In the genomic region with DNA sequence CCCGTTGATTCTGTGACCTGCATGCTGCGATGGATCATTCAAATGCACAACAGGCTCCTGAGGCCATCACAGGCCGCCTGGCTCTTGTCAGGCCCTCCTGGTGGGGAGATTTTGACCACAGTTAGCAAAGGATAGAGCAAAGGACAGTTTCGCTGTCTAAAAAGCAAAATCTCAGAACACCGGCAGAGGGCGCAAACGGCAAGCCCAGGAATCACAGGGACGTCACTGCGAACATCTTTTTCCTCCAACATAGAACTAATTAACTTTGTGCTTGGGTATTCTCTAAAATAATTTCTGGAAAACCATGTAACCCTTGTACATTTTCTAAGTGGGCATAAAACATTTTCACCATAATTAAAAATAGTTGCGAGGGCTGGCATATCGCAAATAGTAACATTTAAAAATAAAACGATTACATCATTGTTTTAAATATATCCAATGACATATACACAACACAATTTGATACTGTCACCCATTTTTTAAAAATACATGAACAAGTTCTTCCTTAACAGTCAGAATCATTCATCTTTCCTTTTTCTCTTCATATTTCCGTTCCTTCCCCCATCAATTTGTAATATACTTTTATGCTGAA, we compare ENCODE assay signal across 1 cellular context.
TF ChIP-seq lines count a peak whose summit lies in the region.

No MANE protein-coding gene starts in this region.

TF ChIP-seq in GM12878, 131 proteins besides CTCF, POLR2A, EP300 and RAD21 (continued from another document):
- TF ChIP-seq, protein P1, sequence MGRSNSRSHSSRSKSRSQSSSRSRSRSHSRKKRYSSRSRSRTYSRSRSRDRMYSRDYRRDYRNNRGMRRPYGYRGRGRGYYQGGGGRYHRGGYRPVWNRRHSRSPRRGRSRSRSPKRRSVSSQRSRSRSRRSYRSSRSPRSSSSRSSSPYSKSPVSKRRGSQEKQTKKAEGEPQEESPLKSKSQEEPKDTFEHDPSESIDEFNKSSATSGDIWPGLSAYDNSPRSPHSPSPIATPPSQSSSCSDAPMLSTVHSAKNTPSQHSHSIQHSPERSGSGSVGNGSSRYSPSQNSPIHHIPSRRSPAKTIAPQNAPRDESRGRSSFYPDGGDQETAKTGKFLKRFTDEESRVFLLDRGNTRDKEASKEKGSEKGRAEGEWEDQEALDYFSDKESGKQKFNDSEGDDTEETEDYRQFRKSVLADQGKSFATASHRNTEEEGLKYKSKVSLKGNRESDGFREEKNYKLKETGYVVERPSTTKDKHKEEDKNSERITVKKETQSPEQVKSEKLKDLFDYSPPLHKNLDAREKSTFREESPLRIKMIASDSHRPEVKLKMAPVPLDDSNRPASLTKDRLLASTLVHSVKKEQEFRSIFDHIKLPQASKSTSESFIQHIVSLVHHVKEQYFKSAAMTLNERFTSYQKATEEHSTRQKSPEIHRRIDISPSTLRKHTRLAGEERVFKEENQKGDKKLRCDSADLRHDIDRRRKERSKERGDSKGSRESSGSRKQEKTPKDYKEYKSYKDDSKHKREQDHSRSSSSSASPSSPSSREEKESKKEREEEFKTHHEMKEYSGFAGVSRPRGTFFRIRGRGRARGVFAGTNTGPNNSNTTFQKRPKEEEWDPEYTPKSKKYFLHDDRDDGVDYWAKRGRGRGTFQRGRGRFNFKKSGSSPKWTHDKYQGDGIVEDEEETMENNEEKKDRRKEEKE (IDR thresholded peaks at IDR 0.05) = no peak
- TF ChIP-seq ATF7 (IDR thresholded peaks at IDR 0.05; ENCODE audit: low read depth) = peak; percentile 95
- TF ChIP-seq KLF5 (IDR thresholded peaks at IDR 0.05; ENCODE audit: partially characterized antibody) = no peak
- no peak for TF ChIP-seq CBX5 (IDR thresholded peaks at IDR 0.05; ENCODE audit: low read depth)
- TF ChIP-seq CHD4 (IDR thresholded peaks at IDR 0.05) = no peak
- 0 out of 4 replicates have a peak, but pooled peaks of 1 of the 2 experiments have one; percentile 23 for TF ChIP-seq BHLHE40 (IDR thresholded peaks at IDR 0.05; ENCODE audit: borderline replicate concordance in 1 of 2, low read depth in 2 of 2, low read length in 1 of 2)
- peak; percentile 80 for TF ChIP-seq MEF2A (IDR thresholded peaks at IDR 0.05; ENCODE audit: insufficient read depth, low read depth, low read length)
- TF ChIP-seq ZZZ3 (IDR thresholded peaks at IDR 0.05; ENCODE audit: control insufficient read depth, insufficient read length, low read depth) = no peak
- no peak for TF ChIP-seq ESRRA (IDR thresholded peaks at IDR 0.05; ENCODE audit: low read length)
- TF ChIP-seq CREM (IDR thresholded peaks at IDR 0.05; ENCODE audit: low read depth) = peak; percentile 85
- TF ChIP-seq, protein P2, sequence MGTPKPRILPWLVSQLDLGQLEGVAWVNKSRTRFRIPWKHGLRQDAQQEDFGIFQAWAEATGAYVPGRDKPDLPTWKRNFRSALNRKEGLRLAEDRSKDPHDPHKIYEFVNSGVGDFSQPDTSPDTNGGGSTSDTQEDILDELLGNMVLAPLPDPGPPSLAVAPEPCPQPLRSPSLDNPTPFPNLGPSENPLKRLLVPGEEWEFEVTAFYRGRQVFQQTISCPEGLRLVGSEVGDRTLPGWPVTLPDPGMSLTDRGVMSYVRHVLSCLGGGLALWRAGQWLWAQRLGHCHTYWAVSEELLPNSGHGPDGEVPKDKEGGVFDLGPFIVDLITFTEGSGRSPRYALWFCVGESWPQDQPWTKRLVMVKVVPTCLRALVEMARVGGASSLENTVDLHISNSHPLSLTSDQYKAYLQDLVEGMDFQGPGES (IDR thresholded peaks at IDR 0.05) = no peak
- TF ChIP-seq, protein P3, sequence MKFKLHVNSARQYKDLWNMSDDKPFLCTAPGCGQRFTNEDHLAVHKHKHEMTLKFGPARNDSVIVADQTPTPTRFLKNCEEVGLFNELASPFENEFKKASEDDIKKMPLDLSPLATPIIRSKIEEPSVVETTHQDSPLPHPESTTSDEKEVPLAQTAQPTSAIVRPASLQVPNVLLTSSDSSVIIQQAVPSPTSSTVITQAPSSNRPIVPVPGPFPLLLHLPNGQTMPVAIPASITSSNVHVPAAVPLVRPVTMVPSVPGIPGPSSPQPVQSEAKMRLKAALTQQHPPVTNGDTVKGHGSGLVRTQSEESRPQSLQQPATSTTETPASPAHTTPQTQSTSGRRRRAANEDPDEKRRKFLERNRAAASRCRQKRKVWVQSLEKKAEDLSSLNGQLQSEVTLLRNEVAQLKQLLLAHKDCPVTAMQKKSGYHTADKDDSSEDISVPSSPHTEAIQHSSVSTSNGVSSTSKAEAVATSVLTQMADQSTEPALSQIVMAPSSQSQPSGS (IDR thresholded peaks at IDR 0.05; ENCODE audit: low read length) = peak; percentile 93
- TF ChIP-seq, protein P4, sequence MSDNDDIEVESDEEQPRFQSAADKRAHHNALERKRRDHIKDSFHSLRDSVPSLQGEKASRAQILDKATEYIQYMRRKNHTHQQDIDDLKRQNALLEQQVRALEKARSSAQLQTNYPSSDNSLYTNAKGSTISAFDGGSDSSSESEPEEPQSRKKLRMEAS (IDR thresholded peaks at IDR 0.05; ENCODE audit: low read depth, low read length) = no peak
- peak; percentile 64 for TF ChIP-seq JUNB (IDR thresholded peaks at IDR 0.05)
- TF ChIP-seq RB1 (IDR thresholded peaks at IDR 0.05; ENCODE audit: borderline replicate concordance) = 0 out of 2 replicates have a peak, but pooled peaks have one; percentile 25
